ENCODE assay signal across 8 cellular contexts in genomic region chr11:66694732-66695207, GRCh38. TPM values are rescaled to one million over a fixed set of nuclear protein-coding genes. Genes with fewer than 3 reads are reported as not detected.
DNase-seq lines count a peak whose midpoint lies in the region; ATAC-seq and TF ChIP-seq lines count a peak whose summit lies in the region.

No MANE protein-coding gene starts in this region.

- WGBS in stomach, 5 donors = 13 to 19% (median 18%) methylated on average over 6 of the region's 6 CpGs

- H3K27me3 ChIP-seq in MG63 = no peaks in the 10 kb centered on the region
- H3K27me3 ChIP-seq in stomach = no peaks in the 10 kb centered on the region

- peak; percentile 95 for TF ChIP-seq CTCF in GM12874 (IDR thresholded peaks at IDR 0.05; ENCODE audit: insufficient read depth, low read depth, low read length)
- TF ChIP-seq CTCF in fibroblast of pulmonary artery (IDR thresholded peaks at IDR 0.05; ENCODE audit: low read length, missing control alignments) = no peak
- TF ChIP-seq CTCF in neural crest cell (conservative IDR thresholded peaks at IDR 0.05) = peak; percentile 96
- peak in 5 of 7 experiments; percentile 91 to 100 (median 96) for TF ChIP-seq CTCF in stomach (IDR thresholded peaks at IDR 0.05)

- no peak overlapping the region for H3K27ac ChIP-seq in stomach

- peaks cover 8% of the 10 kb centered on the region for H3K4me1 Mint-ChIP-seq in neural crest cell

- H3K27me3 Mint-ChIP-seq in neural crest cell (ENCODE audit: low read depth) = peaks cover 3% of the 10 kb centered on the region

- peaks cover 6% of the 10 kb centered on the region for H3K36me3 ChIP-seq in MG63
- H3K36me3 ChIP-seq in stomach = peaks cover 0 to 11% (median 0%) of the 10 kb centered on the region in 4 donors

- no peaks in the 10 kb centered on the region for H3K9me3 Mint-ChIP-seq in neural crest cell

- H3K4me3 ChIP-seq in MG63 = no peak overlapping the region
- no peak overlapping the region for H3K4me3 ChIP-seq in fibroblast of pulmonary artery (replicated peaks; ENCODE audit: low read depth, low read length)
- H3K4me3 ChIP-seq in stomach = no peak overlapping the region

- H3K4me1 ChIP-seq in stomach = peaks cover 0 to 7% (median 2%) of the 10 kb centered on the region in 4 donors

- H3K36me3 Mint-ChIP-seq in neural crest cell (ENCODE audit: low read depth) = peaks cover 12% of the 10 kb centered on the region

- DNase-seq in MG63 = peak; percentile 89
- peak; percentile 94 for DNase-seq in RPMI8226
- DNase-seq in activated T-helper 1 cell treated with Interleukin-2 at 50 U/mL for 16 hours (ENCODE audit: low read depth) = peak; percentile 61
- peak; percentile 98 for DNase-seq in fibroblast of pulmonary artery (ENCODE audit: low read depth)
- DNase-seq in neural crest cell (ENCODE audit: low read depth, low spot score) = peak; percentile 93
- peak; percentile 93 for DNase-seq in stomach

- TF ChIP-seq POLR2A in stomach (IDR thresholded peaks at IDR 0.05) = no peak

- H3K27ac Mint-ChIP-seq in neural crest cell (ENCODE audit: unreplicated experiment) = no peak overlapping the region

- peak overlapping the region; percentile 28 for H3K4me3 Mint-ChIP-seq in neural crest cell

- no peak for ATAC-seq in HG02938 (IDR thresholded peaks at IDR 0.05; ENCODE audit: unreplicated experiment)

- intact Hi-C loops in stomach (cut with DNase I; ENCODE audit: low total_unique reads) = loop anchor here (2.0 kb wide), 1 partner anchor 136 kb away; no protein-coding TSS in a partner anchor

- H3K9me3 ChIP-seq in MG63 (no peaks in the 10 kb centered on the region), stomach (peaks cover 0 to 8% (median 0%) of the 10 kb centered on the region in 4 donors)

- TF ChIP-seq EP300 in stomach (IDR thresholded peaks at IDR 0.05) = no peak

RNA-seq across cellular contexts. Expression of gene RBM4B, which starts 17.1 kb away (rescaled TPM):
- 15.7 and 26.6 TPM in 2 replicates for total RNA-seq in MG63 (2014; rRNA removed; shearing (Covaris generic); ENCODE audit: low replicate concordance)
- 57.0 and 61.9 TPM in 2 replicates for total RNA-seq in neural crest cell
- 10 to 100 TPM in 4 of 5 donors, not detected in 1; 15.6 to 61.4 (median 22.0) TPM for total RNA-seq in stomach
- 10 to 100 TPM; 11.3 to 16.1 (median 11.6) TPM for polyA plus RNA-seq in stomach

RNA-seq across cellular contexts. Expression of gene SPTBN2, which starts 34.2 kb away (rescaled TPM):
- 20.0 and 25.8 TPM in 2 replicates for total RNA-seq in MG63 (2014; rRNA removed; shearing (Covaris generic); ENCODE audit: low replicate concordance)
- total RNA-seq in neural crest cell = 34.1 and 43.6 TPM in 2 replicates
- 100 to 1,000 TPM in 1 of 5 donors, 10 to 100 TPM in 2, 1 to 10 TPM in 2; 7.5 to 134 (median 17.5) TPM for total RNA-seq in stomach
- polyA plus RNA-seq in stomach = 10 to 100 TPM in 1 of 3 donors, 1 to 10 TPM in 2; 2.4 to 12.9 (median 6.2) TPM

RNA-seq across cellular contexts. Expression of gene RBM4, which starts 56.3 kb away (rescaled TPM):
- total RNA-seq in MG63 (2014; rRNA removed; shearing (Covaris generic); ENCODE audit: low replicate concordance) = 136 and 213 TPM in 2 replicates
- total RNA-seq in neural crest cell (268 and 269 TPM in 2 replicates), stomach (100 to 1,000 TPM in 2 of 5 donors, 10 to 100 TPM in 3; 44.3 to 136 (median 98.4) TPM)
- polyA plus RNA-seq in stomach = 100 to 1,000 TPM in 1 of 3 donors, 10 to 100 TPM in 2; 89.1 to 107 (median 90.4) TPM
